In the genomic region with DNA sequence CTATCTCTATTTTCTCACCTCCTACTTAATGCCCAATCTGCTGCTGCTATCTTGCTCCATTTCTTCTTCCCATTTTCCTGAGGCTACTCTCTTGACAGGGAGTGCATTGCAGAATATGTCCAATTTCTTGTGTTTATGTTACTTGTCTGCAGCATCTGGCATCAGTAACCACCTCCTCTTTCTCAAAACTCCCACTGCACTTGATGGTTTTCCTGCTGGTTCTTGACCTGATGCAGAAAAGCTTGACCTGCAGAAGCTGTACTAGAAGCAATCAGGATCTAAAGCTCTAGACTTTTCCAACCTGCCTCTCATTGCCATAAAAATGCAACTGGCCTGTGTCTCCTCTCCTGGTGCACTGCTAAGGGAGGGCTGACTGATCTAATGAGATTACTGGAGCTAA, we compare ENCODE assay signal across 15 cellular contexts.
DNase-seq lines count a peak whose midpoint lies in the region; ATAC-seq, FAIRE-seq and TF ChIP-seq lines count a peak whose summit lies in the region.
"Had no signal": no experiment of that assay in that cellular context is flagged by ENCODE, and none has a peak within 500 bp of the region (broad histone marks: within the 10 kb centered on the region; RNA-seq: fewer than 3 reads in every experiment).

No MANE protein-coding gene starts in this region.

- H2AK5ac ChIP-seq in IMR-90 (ENCODE audit: low read depth, low read length), result no peak overlapping the region

- no peak overlapping the region for H2BK20ac ChIP-seq in IMR-90 (ENCODE audit: low read depth, low read length)

- no peak for FAIRE-seq in D721Med (lab: Jason Lieb, UNC)
- FAIRE-seq: GM12878, GM19239, H1 had no signal

- no peak overlapping the region for H3K14ac ChIP-seq in IMR-90 (replicated peaks; ENCODE audit: low read depth, low read length)

- no peak overlapping the region for H3K4ac ChIP-seq in IMR-90 (ENCODE audit: low read depth, low read length)

- no peak overlapping the region for H3K9ac ChIP-seq in IMR-90 (ENCODE audit: low read depth, low read length)
- H3K9ac ChIP-seq: BLaER1 treated with 17β-estradiol and CSF1 and Interleukin-3, amounts not matched to agents 10 nM and 100 nM had no signal

- TF ChIP-seq POLR2A in IMR-90 (IDR thresholded peaks at IDR 0.05; ENCODE audit: low read depth, low read length) (no peak), uterus (IDR thresholded peaks at IDR 0.05) (no peak)

- no peaks in the 10 kb centered on the region; a peak in 1 of 4 replicates for H3K79me1 ChIP-seq in IMR-90 (ENCODE audit: low read depth in 1 of 2, low read length in 2 of 2)

- no peak overlapping the region for H3K56ac ChIP-seq in IMR-90 (ENCODE audit: extremely low read depth, insufficient read depth, low read length)

- H3K23ac ChIP-seq in IMR-90 (ENCODE audit: low read depth, low read length), result no peak overlapping the region

- H4K5ac ChIP-seq in IMR-90 (ENCODE audit: low read depth, low read length), result no peak overlapping the region

- no peak overlapping the region for H3K4me2 ChIP-seq in IMR-90 (ENCODE audit: low read depth, low read length)

- H3K4me1 ChIP-seq in IMR-90 (ENCODE audit: control insufficient read depth, insufficient read depth, low read length) (peaks cover 7% of the 10 kb centered on the region), uterus (peaks cover 0 to 9% of the 10 kb centered on the region in 2 donors)

- H3K36me3 ChIP-seq in IMR-90 (ENCODE audit: control insufficient read depth, insufficient read depth, low read length) (no peaks in the 10 kb centered on the region), uterus (no peaks in the 10 kb centered on the region)
- H3K36me3 ChIP-seq: BLaER1 treated with 17β-estradiol and CSF1 and Interleukin-3, amounts not matched to agents 10 nM and 100 nM had no signal

- no peak overlapping the region for H3K18ac ChIP-seq in IMR-90 (ENCODE audit: low read depth, low read length)

- H2BK5ac ChIP-seq in IMR-90 (ENCODE audit: low read depth, low read length, poor library complexity, severe bottlenecking), result no peak overlapping the region

- H4K20me1 ChIP-seq in IMR-90 (ENCODE audit: insufficient read depth, low read length), result 0 out of 2 replicates have a peak, but pooled peaks cover 2% of the 10 kb centered on the region
- H4K20me1 ChIP-seq: BLaER1 treated with 17β-estradiol and CSF1 and Interleukin-3, amounts not matched to agents 10 nM and 100 nM had no signal

- H3K9me3 ChIP-seq in IMR-90 (ENCODE audit: control insufficient read depth, insufficient read depth, low read length) (no peaks in the 10 kb centered on the region), uterus (no peaks in the 10 kb centered on the region)
- H3K9me3 ChIP-seq: BLaER1 treated with 17β-estradiol and CSF1 and Interleukin-3, amounts not matched to agents 10 nM and 100 nM had no signal

- BruUV-seq in IMR-90 (replicated peaks; lab: Mats Ljungman, UMichigan), result no TSS peak

- no peak for ATAC-seq in IMR-90 (ENCODE audit: low read depth)
- ATAC-seq: GM12878 had no signal

- TF ChIP-seq CTCF in IMR-90 (conservative IDR thresholded peaks at IDR 0.05; ENCODE audit: low read depth, low read length) (no peak), fibroblast of villous mesenchyme (IDR thresholded peaks at IDR 0.05; ENCODE audit: insufficient read depth, low read depth, low read length) (no peak), uterus (IDR thresholded peaks at IDR 0.05) (no peak), D721Med (IDR thresholded peaks at IDR 0.05; ENCODE audit: insufficient read depth, missing control alignments) (no peak)

- peak; percentile 35 for DNase-seq in IMR-90
- DNase-seq in RPMI7951 (ENCODE audit: low read depth), result peak; percentile 60
- peak; percentile 41 for DNase-seq in fibroblast of villous mesenchyme (ENCODE audit: low read depth)
- no peak for DNase-seq in uterus
- DNase-seq in inferior parietal cortex (ENCODE audit: extremely low spot score), result no peak
- DNase-seq in NCI-H146 (lab: John Stamatoyannopoulos, UW), result no peak
- no peak for DNase-seq in D721Med (ENCODE audit: insufficient read length, low spot score)
- DNase-seq: CD8-positive, alpha-beta memory T cell; COR-L47; GF-D8; H9 had no signal

- no peak overlapping the region for H2AFZ ChIP-seq in IMR-90 (replicated peaks; ENCODE audit: low read length, poor library complexity)

- no peak overlapping the region for H2BK120ac ChIP-seq in IMR-90 (ENCODE audit: low read depth, low read length)

- intact Hi-C loops in IMR-90 (cut with micrococcal nuclease), result no loop called here
- intact Hi-C loops in uterus (cut with DNase I; ENCODE audit: low total_unique reads), result no loop called here

- no peak overlapping the region for H2BK15ac ChIP-seq in IMR-90 (ENCODE audit: low read depth, low read length)

- H3K27me3 ChIP-seq in IMR-90 (ENCODE audit: control insufficient read depth, insufficient read depth, low read length), result no peaks in the 10 kb centered on the region
- no peaks in the 10 kb centered on the region for H3K27me3 ChIP-seq in uterus
- H3K27me3 ChIP-seq: BLaER1 treated with 17β-estradiol and CSF1 and Interleukin-3, amounts not matched to agents 10 nM and 100 nM had no signal

- CTCF ChIA-PET in IMR-90 (lab: Yijun Ruan, JAX), result no interaction called here

- TF ChIP-seq RAD21 in IMR-90 (IDR thresholded peaks at IDR 0.05; ENCODE audit: low read length), result no peak

- POLR2A ChIA-PET in IMR-90 (lab: Charles Lee; ENCODE audit: unreplicated experiment), result no interaction called here

- H3K27ac ChIP-seq in IMR-90 (ENCODE audit: insufficient read depth, low read length) (no peak overlapping the region), uterus (peak overlapping the region; percentile 54 to 71)
- H3K27ac ChIP-seq: BLaER1 treated with 17β-estradiol and CSF1 and Interleukin-3, amounts not matched to agents 10 nM and 100 nM had no signal

- 0 out of 2 replicates have a peak, but pooled peaks cover 2% of the 10 kb centered on the region for H3K9me1 ChIP-seq in IMR-90 (ENCODE audit: insufficient read depth, low read length)

- no peak overlapping the region for H2AK9ac ChIP-seq in IMR-90 (replicated peaks; ENCODE audit: low read depth, low read length, poor library complexity)

- dilution Hi-C loops in IMR-90 (cut with HindIII; ENCODE audit: low sequenced_read_pairs, unreplicated experiment), result no loop called here

- H3K4me3 ChIP-seq in IMR-90 (ENCODE audit: insufficient read depth, low read depth, low read length) (no peak overlapping the region), fibroblast of villous mesenchyme (ENCODE audit: low read depth, low read length) (no peak overlapping the region), uterus (no peak overlapping the region)
- H3K4me3 ChIP-seq: BLaER1 treated with 17β-estradiol and CSF1 and Interleukin-3, amounts not matched to agents 10 nM and 100 nM; GM12878 had no signal

- no peak overlapping the region for H4K91ac ChIP-seq in IMR-90 (ENCODE audit: insufficient read depth, low read depth, low read length)

- H4K8ac ChIP-seq in IMR-90 (ENCODE audit: low read depth in 2 of 2, low read length in 2 of 2), result no peak overlapping the region

- in situ Hi-C loops in IMR-90 (cut with MboI; ENCODE audit: low sequenced_read_pairs), result no loop called here

TF ChIP-seq in IMR-90, 13 proteins besides CTCF, POLR2A, EP300 and RAD21:
- TF ChIP-seq CEBPB (IDR thresholded peaks at IDR 0.05; ENCODE audit: low read depth, low read length) (no peak), CHD1 (IDR thresholded peaks at IDR 0.05; ENCODE audit: low read depth, low read length) (no peak), MAZ (IDR thresholded peaks at IDR 0.05; ENCODE audit: borderline replicate concordance, low read depth, low read length) (no peak), SMC3 (IDR thresholded peaks at IDR 0.05; ENCODE audit: low read depth, low read length) (no peak), NFE2L2 (IDR thresholded peaks at IDR 0.05; ENCODE audit: low read depth, low read length) (no peak), RCOR1 (IDR thresholded peaks at IDR 0.05; ENCODE audit: insufficient replicate concordance, low read length) (no peak), FOS (IDR thresholded peaks at IDR 0.05; ENCODE audit: low read depth, low read length) (no peak), RFX5 (IDR thresholded peaks at IDR 0.05; ENCODE audit: low read depth, low read length) (no peak), MAFK (IDR thresholded peaks at IDR 0.05; ENCODE audit: low read depth, low read length) (no peak), ELK1 (IDR thresholded peaks at IDR 0.05; ENCODE audit: borderline replicate concordance, low read depth, low read length) (no peak), BHLHE40 (IDR thresholded peaks at IDR 0.05; ENCODE audit: low read depth, low read length) (no peak), MXI1 (IDR thresholded peaks at IDR 0.05; ENCODE audit: borderline replicate concordance, low read depth, low read length) (no peak)
- TF ChIP-seq, protein P1, sequence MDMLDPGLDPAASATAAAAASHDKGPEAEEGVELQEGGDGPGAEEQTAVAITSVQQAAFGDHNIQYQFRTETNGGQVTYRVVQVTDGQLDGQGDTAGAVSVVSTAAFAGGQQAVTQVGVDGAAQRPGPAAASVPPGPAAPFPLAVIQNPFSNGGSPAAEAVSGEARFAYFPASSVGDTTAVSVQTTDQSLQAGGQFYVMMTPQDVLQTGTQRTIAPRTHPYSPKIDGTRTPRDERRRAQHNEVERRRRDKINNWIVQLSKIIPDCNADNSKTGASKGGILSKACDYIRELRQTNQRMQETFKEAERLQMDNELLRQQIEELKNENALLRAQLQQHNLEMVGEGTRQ (IDR thresholded peaks at IDR 0.05; ENCODE audit: low read depth, low read length), result no peak

Comparison
In these comparisons a context has a peak if more than half of its experiments do, and no peak if none do; other contexts are left out.
1. DNase-seq: peak in IMR-90 (single experiment), RPMI7951 (single experiment) and fibroblast of villous mesenchyme (single experiment); none in uterus (0 of 2), inferior parietal cortex (single experiment), NCI-H146 (single experiment) and D721Med (single experiment).